In the genomic region with DNA sequence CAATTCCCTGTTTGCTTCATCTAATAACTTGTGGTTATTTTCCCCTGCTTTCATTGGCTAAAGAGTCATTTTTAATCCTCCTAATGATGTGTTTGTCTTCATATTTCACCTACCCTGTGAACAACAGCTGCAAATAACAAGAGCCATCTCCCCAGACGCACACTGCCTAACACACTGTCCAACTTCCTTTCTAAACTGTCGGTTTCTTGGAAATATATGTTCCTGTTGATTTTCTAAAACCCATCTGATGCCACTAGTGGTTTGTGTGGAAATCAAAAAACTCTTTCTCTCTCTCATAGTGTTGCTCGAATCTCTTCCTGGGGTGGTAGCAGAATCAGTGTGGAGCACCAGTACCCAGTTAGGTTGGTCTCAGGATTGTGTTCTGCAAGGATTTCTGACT, we compare ENCODE assay signal across 15 cellular contexts.
DNase-seq lines count a peak whose midpoint lies in the region; ATAC-seq and TF ChIP-seq lines count a peak whose summit lies in the region.
"Had no signal": no experiment of that assay in that cellular context is flagged by ENCODE, and none has a peak within 500 bp of the region (broad histone marks: within the 10 kb centered on the region; RNA-seq: fewer than 3 reads in every experiment).

No MANE protein-coding gene starts in this region.

- H3K27me3 Mint-ChIP-seq in activated T-cell treated with anti-CD3 and anti-CD28 coated beads, Interleukin-2, amount 50 U/mL, for 24 hours = no peaks in the 10 kb centered on the region
- H3K27me3 Mint-ChIP-seq in T-cell = no peaks in the 10 kb centered on the region
- no peaks in the 10 kb centered on the region for H3K27me3 Mint-ChIP-seq in stimulated activated memory B cell treated with anti-CD40 and anti-IgM and Interleukin-4, amounts not matched to agents 10 μg/mL and 1 μg/mL and 100 μg/mL, for 72 hours

- POLR2A ChIA-PET in T-cell (lab: Charles Lee) = interaction anchor here (0.6 to 2.0 kb wide), 5 partner anchors 8 to 203 kb away, joined by 3 to 5 read pairs (median 5); no protein-coding TSS in a partner anchor

- H3K4me3 Mint-ChIP-seq in activated T-cell treated with anti-CD3 and anti-CD28 coated beads, Interleukin-2, amount 50 U/mL, for 24 hours = peak overlapping the region; percentile 45
- peak overlapping the region; percentile 8 to 80 (median 45) for H3K4me3 Mint-ChIP-seq in T-cell
- H3K4me3 Mint-ChIP-seq in stimulated activated memory B cell treated with anti-CD40 and anti-IgM and Interleukin-4, amounts not matched to agents 10 μg/mL and 1 μg/mL and 100 μg/mL, for 72 hours = no peak overlapping the region

- no peaks in the 10 kb centered on the region for H3K9me3 Mint-ChIP-seq in activated T-cell treated with anti-CD3 and anti-CD28 coated beads, Interleukin-2, amount 50 U/mL, for 24 hours
- H3K9me3 Mint-ChIP-seq in T-cell = no peaks in the 10 kb centered on the region
- no peaks in the 10 kb centered on the region for H3K9me3 Mint-ChIP-seq in stimulated activated memory B cell treated with anti-CD40 and anti-IgM and Interleukin-4, amounts not matched to agents 10 μg/mL and 1 μg/mL and 100 μg/mL, for 72 hours

- peak overlapping the region; percentile 91 for H3K27ac Mint-ChIP-seq in activated T-cell treated with anti-CD3 and anti-CD28 coated beads, Interleukin-2, amount 50 U/mL, for 24 hours
- H3K27ac Mint-ChIP-seq in T-cell = peak overlapping the region; percentile 93 to 98
- peak overlapping the region; percentile 14 for H3K27ac Mint-ChIP-seq in stimulated activated memory B cell treated with anti-CD40 and anti-IgM and Interleukin-4, amounts not matched to agents 10 μg/mL and 1 μg/mL and 100 μg/mL, for 72 hours

- no peak overlapping the region for H3K4me3 ChIP-seq in fibroblast of mammary gland (ENCODE audit: control insufficient read depth, low read depth, low read length)
- H3K4me3 ChIP-seq: prostate gland, SJSA1 had no signal

- H3K4me1 Mint-ChIP-seq in activated T-cell treated with anti-CD3 and anti-CD28 coated beads, Interleukin-2, amount 50 U/mL, for 24 hours (ENCODE audit: low read depth) = peaks cover 60% of the 10 kb centered on the region
- peaks cover 52 to 76% (median 73%) of the 10 kb centered on the region in 3 donors for H3K4me1 Mint-ChIP-seq in T-cell
- peaks cover 14% of the 10 kb centered on the region for H3K4me1 Mint-ChIP-seq in stimulated activated memory B cell treated with anti-CD40 and anti-IgM and Interleukin-4, amounts not matched to agents 10 μg/mL and 1 μg/mL and 100 μg/mL, for 72 hours

- TF ChIP-seq CTCF in fibroblast of mammary gland (conservative IDR thresholded peaks at IDR 0.05; ENCODE audit: control insufficient read depth, insufficient read depth, low read depth, low read length) = no peak

- DNase-seq in activated T-cell treated with anti-CD3 and anti-CD28 coated beads, Interleukin-2, amount 50 U/mL, for 24 hours = no peak
- DNase-seq in activated T-cell treated with anti-CD3 and anti-CD28 coated beads, Interleukin-2, amount 50 U/mL, for 1 hour = no peak
- DNase-seq in T-cell = peak in 13 of 34 experiments; percentile 2 to 46 (median 12)
- peak; percentile 36 for DNase-seq in fibroblast of mammary gland (ENCODE audit: low read depth)
- DNase-seq in NCI-H1417 treated with DMSO at 0.1 percent for 48 hours (lab: John Stamatoyannopoulos, UW) = no peak
- no peak for DNase-seq in hippocampal formation (lab: John Stamatoyannopoulos, UW)
- DNase-seq: activated effector memory CD4-positive, alpha-beta T cell treated with Interleukin-2 at 50 U/mL for 16 hours; mammary epithelial cell; WERI-Rb-1 had no signal

- no peaks in the 10 kb centered on the region for H3K36me3 Mint-ChIP-seq in activated T-cell treated with anti-CD3 and anti-CD28 coated beads, Interleukin-2, amount 50 U/mL, for 24 hours (ENCODE audit: low read depth)
- peaks cover 23% of the 10 kb centered on the region for H3K36me3 Mint-ChIP-seq in T-cell
- peaks cover 44% of the 10 kb centered on the region for H3K36me3 Mint-ChIP-seq in stimulated activated memory B cell treated with anti-CD40 and anti-IgM and Interleukin-4, amounts not matched to agents 10 μg/mL and 1 μg/mL and 100 μg/mL, for 72 hours

- CTCF ChIA-PET in T-cell (lab: Charles Lee) = interaction anchor here (0.6 to 2.0 kb wide), 12 partner anchors 12 to 986 kb away, joined by 3 to 9 read pairs (median 4); no protein-coding TSS in a partner anchor

- ATAC-seq in T-cell (replicated peaks in 1 of 4) = peak; percentile 67 to 78 (median 71)
- ATAC-seq in stimulated activated memory B cell treated with anti-CD40 and anti-IgM and Interleukin-4, amounts not matched to agents 10 μg/mL and 1 μg/mL and 100 μg/mL, for 72 hours = no peak
- ATAC-seq in HG02938 (IDR thresholded peaks at IDR 0.05; ENCODE audit: unreplicated experiment) = no peak
- ATAC-seq: esophagus mucosa, HepG2 had no signal

Comparison
In these comparisons a context has a peak if more than half of its experiments do, and no peak if none do; other contexts are left out.
1. H3K27ac Mint-ChIP-seq: peak in every context shown above with its lines; median percentile 96 in T-cell; 91 in activated T-cell treated with anti-CD3 and anti-CD28 coated beads, Interleukin-2, amount 50 U/mL, for 24 hours; 14 in stimulated activated memory B cell treated with anti-CD40 and anti-IgM and Interleukin-4, amounts not matched to agents 10 μg/mL and 1 μg/mL and 100 μg/mL, for 72 hours.
2. ATAC-seq: peak in T-cell (4 of 4); none in stimulated activated memory B cell treated with anti-CD40 and anti-IgM and Interleukin-4, amounts not matched to agents 10 μg/mL and 1 μg/mL and 100 μg/mL, for 72 hours (single experiment) and HG02938 (single experiment).